In the genomic region with DNA sequence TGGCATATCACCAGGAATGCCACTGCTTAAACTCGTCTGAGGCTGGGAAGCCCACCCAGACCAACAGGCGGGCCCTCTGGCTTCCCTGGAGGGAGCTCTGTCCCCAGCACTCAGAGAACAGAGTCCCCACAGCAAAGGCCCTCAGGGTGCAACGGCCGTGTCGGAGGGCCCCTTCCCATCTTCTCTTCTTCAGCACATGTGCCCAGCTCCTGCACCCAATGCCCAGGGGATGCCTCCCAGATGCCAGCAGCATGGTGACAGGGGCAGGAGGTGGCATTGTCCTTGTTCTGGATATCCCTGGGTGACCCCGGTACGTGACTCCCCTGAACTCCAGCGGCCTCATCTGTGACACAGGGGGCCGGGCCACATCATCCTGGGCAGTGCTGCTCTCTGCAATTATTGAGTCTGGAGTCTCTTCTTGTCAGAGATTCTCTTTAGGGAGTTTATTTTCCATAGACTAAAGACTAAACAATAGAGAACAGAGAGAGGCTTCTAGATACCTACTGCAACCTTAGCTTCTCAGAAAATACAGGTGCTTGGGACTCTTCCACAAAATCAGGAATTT, we compare ENCODE assay signal across 24 cellular contexts. TPM values are rescaled to one million over a fixed set of nuclear protein-coding genes. Genes with fewer than 3 reads are reported as not detected.
"Had no signal": no experiment of that assay in that cellular context is flagged by ENCODE, and none has a peak within 500 bp of the region (broad histone marks: within the 10 kb centered on the region; RNA-seq: fewer than 3 reads in every experiment).

No MANE protein-coding gene starts in this region.

- H3K4me1 ChIP-seq: breast epithelium, psoas muscle had no signal

- H3K27ac ChIP-seq: breast epithelium, heart right ventricle, ovary, psoas muscle, right atrium auricular region, skin epidermis, testis had no signal

- ATAC-seq: activated T-helper 17 cell treated with anti-CD3 and anti-CD28 coated beads, Interleukin-2, amount 50 U/mL, for 72 hours; heart right ventricle; natural killer cell; psoas muscle; SK-N-SH treated with all-trans-retinoic acid at 6 μM for 48 hours; stimulated activated memory B cell treated with anti-CD40 and anti-IgM and Interleukin-4, amounts not matched to agents 10 μg/mL and 1 μg/mL and 100 μg/mL, for 72 hours had no signal

- H3K9me3 ChIP-seq: breast epithelium, heart right ventricle, ovary, psoas muscle, right atrium auricular region, testis had no signal

- H3K9me3 Mint-ChIP-seq: activated CD4-positive, alpha-beta memory T cell treated with anti-CD3 and anti-CD28 coated beads, Interleukin-2, amount 10 ng/mL, durations not matched to agents 7 days and 5 days; activated naive CD8-positive, alpha-beta T cell treated with anti-CD3 and anti-CD28 coated beads for 36 hours; activated T-cell treated with anti-CD3 and anti-CD28 coated beads, Interleukin-2, amount 50 U/mL, for 24 hours; activated T-helper 17 cell treated with anti-CD3 and anti-CD28 coated beads, Interleukin-2, amount 50 U/mL, for 72 hours; natural killer cell; stimulated activated memory B cell treated with anti-CD40 and anti-IgM and Interleukin-4, amounts not matched to agents 10 μg/mL and 1 μg/mL and 100 μg/mL, for 72 hours; type B pancreatic cell had no signal

- H3K4me3 ChIP-seq: lung, ovary, right atrium auricular region, skin epidermis, testis had no signal

- DNase-seq: activated CD4-positive, alpha-beta memory T cell treated with anti-CD3 and anti-CD28 coated beads, Interleukin-2, amount 10 ng/mL, durations not matched to agents 7 days and 5 days; activated CD4-positive, alpha-beta T cell treated with anti-CD3 and anti-CD28 coated beads for 48 hours; activated naive CD4-positive, alpha-beta T cell treated with Interleukin-2 at 50 U/mL for 16 hours; activated naive CD8-positive, alpha-beta T cell treated with anti-CD3 and anti-CD28 coated beads for 36 hours; cortex of kidney; effector CD4-positive, alpha-beta T cell; erythroblast; foreskin fibroblast; heart right ventricle; midbrain; natural killer cell; psoas muscle; testis had no signal

- H3K4me1 Mint-ChIP-seq: activated CD4-positive, alpha-beta memory T cell treated with anti-CD3 and anti-CD28 coated beads, Interleukin-2, amount 10 ng/mL, durations not matched to agents 7 days and 5 days; activated T-helper 17 cell treated with anti-CD3 and anti-CD28 coated beads, Interleukin-2, amount 50 U/mL, for 72 hours; natural killer cell; stimulated activated memory B cell treated with anti-CD40 and anti-IgM and Interleukin-4, amounts not matched to agents 10 μg/mL and 1 μg/mL and 100 μg/mL, for 72 hours had no signal

- H3K27me3 ChIP-seq: ovary, right atrium auricular region, testis had no signal

- H3K4me3 Mint-ChIP-seq: activated CD4-positive, alpha-beta memory T cell treated with anti-CD3 and anti-CD28 coated beads, Interleukin-2, amount 10 ng/mL, durations not matched to agents 7 days and 5 days; activated naive CD8-positive, alpha-beta T cell treated with anti-CD3 and anti-CD28 coated beads for 36 hours; activated T-cell treated with anti-CD3 and anti-CD28 coated beads, Interleukin-2, amount 50 U/mL, for 24 hours; activated T-helper 17 cell treated with anti-CD3 and anti-CD28 coated beads, Interleukin-2, amount 50 U/mL, for 72 hours; natural killer cell; stimulated activated memory B cell treated with anti-CD40 and anti-IgM and Interleukin-4, amounts not matched to agents 10 μg/mL and 1 μg/mL and 100 μg/mL, for 72 hours had no signal

- H3K27ac Mint-ChIP-seq: activated CD4-positive, alpha-beta memory T cell treated with anti-CD3 and anti-CD28 coated beads, Interleukin-2, amount 10 ng/mL, durations not matched to agents 7 days and 5 days; activated naive CD8-positive, alpha-beta T cell treated with anti-CD3 and anti-CD28 coated beads for 36 hours; activated T-cell treated with anti-CD3 and anti-CD28 coated beads, Interleukin-2, amount 50 U/mL, for 24 hours; activated T-helper 17 cell treated with anti-CD3 and anti-CD28 coated beads, Interleukin-2, amount 50 U/mL, for 72 hours; natural killer cell; stimulated activated memory B cell treated with anti-CD40 and anti-IgM and Interleukin-4, amounts not matched to agents 10 μg/mL and 1 μg/mL and 100 μg/mL, for 72 hours; type B pancreatic cell had no signal

- H3K36me3 ChIP-seq: breast epithelium, heart right ventricle, ovary, right atrium auricular region had no signal

- H3K36me3 Mint-ChIP-seq: activated naive CD8-positive, alpha-beta T cell treated with anti-CD3 and anti-CD28 coated beads for 36 hours; natural killer cell; stimulated activated memory B cell treated with anti-CD40 and anti-IgM and Interleukin-4, amounts not matched to agents 10 μg/mL and 1 μg/mL and 100 μg/mL, for 72 hours; type B pancreatic cell had no signal

RNA-seq across cellular contexts. Expression of a gene that starts 13.6 kb away (rescaled TPM):
- total RNA-seq: activated CD4-positive, alpha-beta memory T cell treated with anti-CD3 and anti-CD28 coated beads, Interleukin-2, amount 10 ng/mL, durations not matched to agents 7 days and 5 days; activated naive CD8-positive, alpha-beta T cell treated with anti-CD3 and anti-CD28 coated beads for 36 hours; T-helper 2 cell treated with Interferon-gamma antibody and Interleukin-4, amounts not matched to agents 100 ng/mL and 5 ng/mL, for 36 hours had no signal
